8 cellular contexts compared by ENCODE assay signal in the genomic region with DNA sequence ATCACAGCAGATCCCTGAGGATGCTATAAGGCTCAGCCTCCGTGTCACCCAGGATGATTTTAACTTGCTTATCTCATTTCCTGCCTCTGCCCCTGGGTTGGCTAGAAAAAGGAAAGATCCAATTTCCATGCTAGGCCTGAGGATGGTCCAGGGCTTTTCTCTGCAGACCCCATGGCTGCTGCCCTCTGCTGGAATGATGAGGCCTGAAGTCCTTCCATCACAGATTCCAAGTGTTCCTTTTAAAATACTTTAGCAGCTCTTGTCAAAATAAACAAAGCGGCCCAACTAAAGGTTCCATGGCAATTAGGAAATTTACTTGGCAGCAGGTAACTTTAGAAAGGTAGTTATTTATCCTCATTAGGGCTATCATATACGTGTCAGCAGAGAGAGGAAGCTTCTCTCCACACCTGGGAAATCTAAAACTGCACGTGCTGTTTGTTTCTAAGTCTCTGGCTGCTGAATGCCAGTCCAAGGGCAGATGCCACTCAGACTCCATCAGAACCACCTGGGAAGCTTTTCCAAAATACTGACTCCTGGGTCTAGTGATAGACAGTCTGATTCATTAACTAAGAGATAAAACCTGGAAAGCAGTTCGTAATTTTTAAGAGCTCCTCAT.
DNase-seq lines count a peak whose midpoint lies in the region; ATAC-seq and TF ChIP-seq lines count a peak whose summit lies in the region.

No MANE protein-coding gene starts in this region.

- peak overlapping the region in 1 of 5 experiments; percentile 45 for H3K4me3 Mint-ChIP-seq in brain

- peak; percentile 26 for DNase-seq in DMS 273 treated with DMSO at 0.1 percent for 48 hours (lab: John Stamatoyannopoulos, UW)
- DNase-seq in M059J (ENCODE audit: low read depth): peak; percentile 71
- DNase-seq in lung microvascular endothelial cell (ENCODE audit: low read depth in 2 of 2): peak; percentile 35 to 55
- no peak for DNase-seq in left colon
- DNase-seq in stimulated activated CD4-positive, alpha-beta T cell treated with anti-CD3 and anti-CD28 coated beads, Interleukin-2, amount 100 ng/mL, for 48 hours: no peak

- intact Hi-C loops in left colon (cut with DNase I, micrococcal nuclease): no loop called here

- peaks cover 5% of the 10 kb centered on the region for H3K4me1 Mint-ChIP-seq in brain

- no peaks in the 10 kb centered on the region for H3K27me3 Mint-ChIP-seq in brain

- TF ChIP-seq CTCF in brain (conservative IDR thresholded peaks at IDR 0.05): peak; percentile 55 to 71

- ATAC-seq in HG03175 (IDR thresholded peaks at IDR 0.05; ENCODE audit: unreplicated experiment) (no peak), left colon (no peak), GM19023 (IDR thresholded peaks at IDR 0.05; ENCODE audit: unreplicated experiment) (no peak)

- H3K36me3 Mint-ChIP-seq in brain: no peaks in the 10 kb centered on the region

- peak overlapping the region in 1 of 5 experiments; percentile 77 for H3K27ac Mint-ChIP-seq in brain

- H3K9me3 Mint-ChIP-seq in brain: peaks cover 0 to 4% (median 0%) of the 10 kb centered on the region in 5 experiments

Comparison
In these comparisons a context has a peak if more than half of its experiments do, and no peak if none do; other contexts are left out.
1. DNase-seq: peak in DMS 273 treated with DMSO at 0.1 percent for 48 hours (single experiment), M059J (single experiment) and lung microvascular endothelial cell (2 of 2); none in left colon (0 of 2) and stimulated activated CD4-positive, alpha-beta T cell treated with anti-CD3 and anti-CD28 coated beads, Interleukin-2, amount 100 ng/mL, for 48 hours (0 of 2).